Comparison of ENCODE assay signal across 10 cellular contexts in genomic region chr7:93043393-93043985, GRCh38.
A peak's percentile ranks its signal among the peaks of the same experiment; 100 is the strongest.
DNase-seq lines count a peak whose midpoint lies in the region; ATAC-seq, FAIRE-seq and TF ChIP-seq lines count a peak whose summit lies in the region.
"Had no signal": no experiment of that assay in that cellular context is flagged by ENCODE, and none has a peak within 500 bp of the region (broad histone marks: within the 10 kb centered on the region; RNA-seq: fewer than 3 reads in every experiment).

No MANE protein-coding gene starts in this region.

- POLR2A ChIA-PET in K562 (lab: Yijun Ruan, JAX): interaction anchor here (0.8 to 1.4 kb wide), 2 partner anchors 10 to 431 kb away, joined by 3 to 4 read pairs; no protein-coding TSS in a partner anchor

- H3K9me3 ChIP-seq in K562 (replicated peaks; ENCODE audit: control insufficient read depth, insufficient read depth, low read depth, low read length) (no peaks in the 10 kb centered on the region), iPS DF 6.9 (ENCODE audit: control insufficient read depth, insufficient read depth, low read length) (no peaks in the 10 kb centered on the region)
- H3K9me3 ChIP-seq: testis had no signal

- H3K27ac ChIP-seq in K562 (ENCODE audit: extremely low read depth, low read depth, low read length) (no peak overlapping the region), iPS DF 6.9 (ENCODE audit: low read length) (no peak overlapping the region), skin epidermis (peak overlapping the region in 16 of 21 experiments; percentile 19 to 75 (median 57))
- H3K27ac ChIP-seq: testis, VCaP had no signal

- no peak for TF ChIP-seq RAD21 in K562 (CRISPR knock-in tag; conservative IDR thresholded peaks at IDR 0.05 in 1 of 2, IDR thresholded peaks at IDR 0.05 in 1 of 2)

- no peak for ATAC-seq in K562
- ATAC-seq in GM21528 (IDR thresholded peaks at IDR 0.05; ENCODE audit: low FRiP score, unreplicated experiment): no peak
- ATAC-seq in HG03139 (IDR thresholded peaks at IDR 0.05; ENCODE audit: unreplicated experiment): no peak

- FAIRE-seq in K562 (lab: Jason Lieb, UNC): no peak

- TF ChIP-seq POLR2A in K562 (conservative IDR thresholded peaks at IDR 0.05): no peak

- CTCF ChIA-PET in K562 (lab: Yijun Ruan, JAX; ENCODE audit: low intra/inter-chr PET ratio): no interaction called here

- peak; percentile 13 for DNase-seq in HK-2 (ENCODE audit: unreplicated experiment)
- no peak for DNase-seq in K562 (ENCODE audit: extremely low read depth in 1 of 4, low spot score in 3 of 4)
- DNase-seq in iPS DF 6.9 (ENCODE audit: low read depth, low spot score): peak; percentile 16
- DNase-seq in DMS53 treated with DMSO at 0.1 percent for 48 hours (lab: John Stamatoyannopoulos, UW; ENCODE audit: unreplicated experiment): no peak
- DNase-seq in SKM-1 (lab: John Stamatoyannopoulos, UW; ENCODE audit: unreplicated experiment): no peak
- DNase-seq: testis had no signal

- no peak for TF ChIP-seq CTCF in K562 (IDR thresholded peaks at IDR 0.05 in 2 of 3, conservative IDR thresholded peaks at IDR 0.05 in 1 of 3; ENCODE audit: insufficient read depth in 2 of 3, low read depth in 1 of 3, low read length in 3 of 3)

- no peak for TF ChIP-seq EP300 in K562 (IDR thresholded peaks at IDR 0.05; ENCODE audit: low read length)

- H2AFZ ChIP-seq in K562 (ENCODE audit: low read depth, low read length): peak overlapping the region; percentile 30; the same call in 1 of the 2 replicates

- H3K4me1 ChIP-seq in K562 (replicated peaks in 1 of 2; ENCODE audit: control insufficient read depth in 2 of 2, insufficient read depth in 2 of 2, low read length in 2 of 2) (peaks cover 21 to 22% of the 10 kb centered on the region in 2 experiments), iPS DF 6.9 (ENCODE audit: control insufficient read depth, insufficient read depth, low read length) (peaks cover 7% of the 10 kb centered on the region)
- H3K4me1 ChIP-seq: testis had no signal

- H3K9ac ChIP-seq in K562 (ENCODE audit: insufficient read depth in 1 of 2, low read depth in 2 of 2, low read length in 2 of 2): no peak overlapping the region

- 89% methylated on average over 28 of the region's 28 CpGs for WGBS in K562 (ENCODE audit: insufficient coverage, low coverage, missing lambda C conversion rate)
- WGBS in iPS DF 6.9 (ENCODE audit: insufficient coverage, insufficient read length): no CpG with 5 or more reads among the region's 28 CpGs

- intact Hi-C loops in K562 (cut with micrococcal nuclease): loop anchor here (10.0 kb wide), 1 partner anchor 1159 kb away; the partner anchor contains the start of gene MTERF1

- in situ Hi-C loops in K562 (cut with MboI): no loop called here

- BruUV-seq in K562 (replicated peaks; lab: Mats Ljungman, UMichigan): no TSS peak

- H3K4me2 ChIP-seq in K562 (ENCODE audit: insufficient read depth, low read length): no peak overlapping the region

- H3K79me2 ChIP-seq in K562 (ENCODE audit: control insufficient read depth, insufficient read depth, low read length): no peaks in the 10 kb centered on the region

- H3K27me3 ChIP-seq in K562 (ENCODE audit: control insufficient read depth in 2 of 2, insufficient read depth in 2 of 2, low read length in 2 of 2) (no peaks in the 10 kb centered on the region), iPS DF 6.9 (ENCODE audit: control insufficient read depth, insufficient read depth, low read length) (peaks cover 4% of the 10 kb centered on the region)
- H3K27me3 ChIP-seq: testis had no signal

- H3K4me3 ChIP-seq in K562 (no peak overlapping the region), iPS DF 6.9 (ENCODE audit: low read length) (peak overlapping the region; percentile 30; the same call in 1 of the 2 replicates), skin epidermis (peak overlapping the region in 5 of 7 experiments; percentile 1 to 30 (median 11))
- H3K4me3 ChIP-seq: testis had no signal

- no peaks in the 10 kb centered on the region; the same call in 2 of the 3 replicates for H3K36me3 ChIP-seq in K562 (ENCODE audit: control insufficient read depth, insufficient read depth, low read length)
- H3K36me3 ChIP-seq in iPS DF 6.9 (ENCODE audit: control insufficient read depth, insufficient read depth, low read length): no peaks in the 10 kb centered on the region

- H4K20me1 ChIP-seq in K562 (replicated peaks; ENCODE audit: control insufficient read depth, insufficient read depth, low read length): no peaks in the 10 kb centered on the region

- H3K9me1 ChIP-seq in K562 (ENCODE audit: control insufficient read depth, insufficient read depth, low read length): no peaks in the 10 kb centered on the region

TF ChIP-seq in K562, 482 proteins besides CTCF, POLR2A, EP300 and RAD21:
- no peak for TF ChIP-seq KLF13 (tag; IDR thresholded peaks at IDR 0.05; ENCODE audit: borderline replicate concordance, low read depth)
- TF ChIP-seq, protein P1, sequence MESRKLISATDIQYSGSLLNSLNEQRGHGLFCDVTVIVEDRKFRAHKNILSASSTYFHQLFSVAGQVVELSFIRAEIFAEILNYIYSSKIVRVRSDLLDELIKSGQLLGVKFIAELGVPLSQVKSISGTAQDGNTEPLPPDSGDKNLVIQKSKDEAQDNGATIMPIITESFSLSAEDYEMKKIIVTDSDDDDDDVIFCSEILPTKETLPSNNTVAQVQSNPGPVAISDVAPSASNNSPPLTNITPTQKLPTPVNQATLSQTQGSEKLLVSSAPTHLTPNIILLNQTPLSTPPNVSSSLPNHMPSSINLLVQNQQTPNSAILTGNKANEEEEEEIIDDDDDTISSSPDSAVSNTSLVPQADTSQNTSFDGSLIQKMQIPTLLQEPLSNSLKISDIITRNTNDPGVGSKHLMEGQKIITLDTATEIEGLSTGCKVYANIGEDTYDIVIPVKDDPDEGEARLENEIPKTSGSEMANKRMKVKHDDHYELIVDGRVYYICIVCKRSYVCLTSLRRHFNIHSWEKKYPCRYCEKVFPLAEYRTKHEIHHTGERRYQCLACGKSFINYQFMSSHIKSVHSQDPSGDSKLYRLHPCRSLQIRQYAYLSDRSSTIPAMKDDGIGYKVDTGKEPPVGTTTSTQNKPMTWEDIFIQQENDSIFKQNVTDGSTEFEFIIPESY (CRISPR knock-in tag; IDR thresholded peaks at IDR 0.05): peak; percentile 96
TF ChIP-seq in K562: peak in this region for 1.

Comparison
In these comparisons a context has a peak if more than half of its experiments do, and no peak if none do; other contexts are left out.
1. DNase-seq: peak in HK-2 (single experiment) and iPS DF 6.9 (single experiment); none in K562 (0 of 4), DMS53 treated with DMSO at 0.1 percent for 48 hours (single experiment) and SKM-1 (single experiment).
2. H3K27ac ChIP-seq: peak in skin epidermis (16 of 21); none in K562 (single experiment) and iPS DF 6.9 (single experiment).